Comparison of ENCODE assay signal across 1 cellular context in genomic region chr17:53142890-53143289, GRCh38.
TF ChIP-seq lines count a peak whose summit lies in the region.

No MANE protein-coding gene starts in this region.

TF ChIP-seq in SK-N-SH, 30 proteins besides CTCF, POLR2A, EP300 and RAD21 (continued from another document):
- TF ChIP-seq PBX3 (IDR thresholded peaks at IDR 0.05) = no peak
- TF ChIP-seq TCF12 (IDR thresholded peaks at IDR 0.05) = no peak
- no peak for TF ChIP-seq MAX (IDR thresholded peaks at IDR 0.05; ENCODE audit: low read depth)
- TF ChIP-seq JUND (IDR thresholded peaks at IDR 0.05) = no peak
- no peak for TF ChIP-seq TEAD4 (IDR thresholded peaks at IDR 0.05; ENCODE audit: borderline replicate concordance, insufficient read depth)
